ENCODE assay signal across 8 cellular contexts in genomic region chr22:25405854-25406509, GRCh38.
DNase-seq lines count a peak whose midpoint lies in the region; ATAC-seq and TF ChIP-seq lines count a peak whose summit lies in the region.

No MANE protein-coding gene starts in this region.

- 83% methylated on average over 15 of the region's 19 CpGs for WGBS in mammary epithelial cell (ENCODE audit: low coverage, missing lambda C conversion rate)

- peak overlapping the region; percentile 86 for H2AFZ ChIP-seq in mammary epithelial cell (ENCODE audit: low read depth, low read length)

- intact Hi-C loops in left cardiac atrium (cut with DNase I), result loop anchor here in 1 of 2 donors (5.0 kb wide), 1 partner anchor 296 kb away; no protein-coding TSS in a partner anchor
- intact Hi-C loops in mammary epithelial cell (cut with micrococcal nuclease), result no loop called here
- intact Hi-C loops in uterus (cut with DNase I; ENCODE audit: low total_unique reads), result no loop called here

- CTCF ChIA-PET in mammary epithelial cell (lab: Charles Lee; ENCODE audit: low non-redundant PET), result no interaction called here

- no peak for TF ChIP-seq POLR2A in uterus (IDR thresholded peaks at IDR 0.05)

- H3K4me2 ChIP-seq in mammary epithelial cell (ENCODE audit: insufficient read depth, low read depth, low read length), result peak overlapping the region; percentile 90

- peaks cover 3% of the 10 kb centered on the region for H4K20me1 ChIP-seq in mammary epithelial cell (ENCODE audit: insufficient read depth, low read length)

- peak overlapping the region; percentile 83 to 89 for H3K27ac ChIP-seq in right atrium auricular region
- H3K27ac ChIP-seq in mammary epithelial cell (ENCODE audit: insufficient read depth, low read depth, low read length), result peak overlapping the region; percentile 34
- H3K27ac ChIP-seq in mucosa of rectum (ENCODE audit: low read depth in 2 of 2, low read length in 2 of 2), result peak overlapping the region; percentile 71 to 88
- H3K27ac ChIP-seq in uterus, result peak overlapping the region; percentile 86 to 95

- TF ChIP-seq CTCF in right atrium auricular region (IDR thresholded peaks at IDR 0.05) (no peak), mammary epithelial cell (conservative IDR thresholded peaks at IDR 0.05 in 1 of 2, IDR thresholded peaks at IDR 0.05 in 1 of 2; ENCODE audit: extremely low read depth in 1 of 2, insufficient read depth in 1 of 2, low read depth in 1 of 2, low read length in 2 of 2) (no peak), uterus (IDR thresholded peaks at IDR 0.05) (no peak)

- in situ Hi-C loops in mammary epithelial cell (cut with MboI; ENCODE audit: low sequenced_read_pairs in 2 of 2), result no loop called here

- dilution Hi-C loops in mammary epithelial cell (cut with HindIII; ENCODE audit: low sequenced_read_pairs), result no loop called here

- H3K27me3 ChIP-seq in right atrium auricular region (no peaks in the 10 kb centered on the region), mammary epithelial cell (ENCODE audit: insufficient read depth, low read length) (peaks cover 1% of the 10 kb centered on the region), mucosa of rectum (ENCODE audit: control insufficient read depth in 2 of 2, insufficient read depth in 2 of 2, low read length in 2 of 2) (no peaks in the 10 kb centered on the region), uterus (no peaks in the 10 kb centered on the region)

- DNase-seq in right atrium auricular region (ENCODE audit: low spot score) (no peak), left cardiac atrium (no peak), mammary epithelial cell (no peak), uterus (no peak), NCI-H1105 treated with DMSO at 0.1 percent for 48 hours (lab: John Stamatoyannopoulos, UW) (no peak), NCI-H2171 (lab: John Stamatoyannopoulos, UW) (no peak)

- H3K36me3 ChIP-seq in right atrium auricular region (no peaks in the 10 kb centered on the region), mammary epithelial cell (ENCODE audit: insufficient read depth, low read length) (no peaks in the 10 kb centered on the region), mucosa of rectum (ENCODE audit: control insufficient read depth in 2 of 2, insufficient read depth in 2 of 2, low read length in 2 of 2) (no peaks in the 10 kb centered on the region), uterus (no peaks in the 10 kb centered on the region)

- no TSS peak for BruUV-seq in mammary epithelial cell (replicated peaks; lab: Mats Ljungman, UMichigan)

- H3K79me2 ChIP-seq in mammary epithelial cell (ENCODE audit: insufficient read depth, low read length), result peaks cover 45% of the 10 kb centered on the region

- peak overlapping the region; percentile 67 to 80 for H3K4me3 ChIP-seq in right atrium auricular region
- H3K4me3 ChIP-seq in mammary epithelial cell (replicated peaks in 1 of 3; ENCODE audit: insufficient read depth in 1 of 3, low read depth in 2 of 3, low read length in 3 of 3), result peak overlapping the region; percentile 48 to 72 (median 71)
- H3K4me3 ChIP-seq in mucosa of rectum (ENCODE audit: low read length in 2 of 2), result peak overlapping the region; percentile 74
- peak overlapping the region; percentile 39 to 91 for H3K4me3 ChIP-seq in uterus

- peaks cover 0 to 42% of the 10 kb centered on the region in 2 donors for H3K4me1 ChIP-seq in right atrium auricular region
- H3K4me1 ChIP-seq in mammary epithelial cell (ENCODE audit: insufficient read depth, low read length), result peaks cover 16% of the 10 kb centered on the region
- peaks cover 24 to 34% of the 10 kb centered on the region in 2 donors for H3K4me1 ChIP-seq in mucosa of rectum (ENCODE audit: control insufficient read depth in 2 of 2, insufficient read depth in 2 of 2, low read length in 2 of 2)
- no peaks in the 10 kb centered on the region for H3K4me1 ChIP-seq in uterus

- no peaks in the 10 kb centered on the region for H3K9me3 ChIP-seq in right atrium auricular region
- no peaks in the 10 kb centered on the region for H3K9me3 ChIP-seq in mammary epithelial cell (replicated peaks; ENCODE audit: insufficient read depth, low read length)
- no peaks in the 10 kb centered on the region for H3K9me3 ChIP-seq in mucosa of rectum (ENCODE audit: control insufficient read depth in 2 of 2, low read length in 2 of 2)
- no peaks in the 10 kb centered on the region for H3K9me3 ChIP-seq in uterus

- ATAC-seq in left cardiac atrium, result no peak
- no peak for ATAC-seq in HG02610 (IDR thresholded peaks at IDR 0.05; ENCODE audit: unreplicated experiment)

- peak overlapping the region; percentile 21 for H3K9ac ChIP-seq in mammary epithelial cell (ENCODE audit: insufficient read depth, low read length)
- peak overlapping the region; percentile 77 to 87 for H3K9ac ChIP-seq in mucosa of rectum (ENCODE audit: low read depth in 1 of 2, low read length in 2 of 2)

Comparison
In these comparisons a context has a peak if more than half of its experiments do, and no peak if none do; other contexts are left out.
1. H3K27ac ChIP-seq: peak in every context shown above with its lines; median percentile 90 in uterus; 86 in right atrium auricular region; 80 in mucosa of rectum; 34 in mammary epithelial cell.